In the genomic region with DNA sequence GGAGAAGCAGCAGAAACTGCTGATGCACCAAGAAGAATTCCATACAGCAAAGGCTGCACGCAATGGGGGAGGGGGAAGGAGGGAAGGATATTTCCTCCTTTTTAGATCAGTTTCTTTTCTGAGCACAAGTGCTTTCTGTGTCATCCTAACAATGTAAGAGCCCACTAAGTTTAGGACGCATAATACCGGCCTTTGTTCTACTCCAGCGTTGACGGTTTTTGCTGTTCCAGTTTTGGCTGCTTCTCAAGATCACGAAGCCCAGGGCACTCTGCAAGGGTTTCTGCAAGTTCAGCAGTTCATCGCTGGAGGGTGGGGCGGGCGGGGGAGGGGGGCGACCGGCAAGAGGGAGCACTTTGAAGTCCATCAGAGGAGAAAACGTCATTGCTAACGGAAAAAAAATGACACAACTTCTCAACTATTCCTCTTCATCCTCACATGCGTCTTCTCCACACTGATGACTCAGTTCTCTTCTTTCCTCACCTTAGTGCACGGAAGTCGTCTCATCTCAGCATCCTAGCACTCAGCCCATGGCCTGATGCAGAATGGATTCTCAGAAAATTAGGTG, we compare ENCODE assay signal across 8 cellular contexts. TPM values are rescaled to one million over a fixed set of nuclear protein-coding genes. Genes with fewer than 3 reads are reported as not detected.
DNase-seq lines count a peak whose midpoint lies in the region; ATAC-seq and TF ChIP-seq lines count a peak whose summit lies in the region.

No MANE protein-coding gene starts in this region.

- no peaks in the 10 kb centered on the region for H3K27me3 ChIP-seq in RWPE2 (ENCODE audit: insufficient read depth, poor library complexity, severe bottlenecking)
- no peaks in the 10 kb centered on the region for H3K27me3 ChIP-seq in ovary

- WGBS in ovary, 3 donors = 8 to 10% (median 8%) methylated on average over 16 of the region's 16 CpGs

- TF ChIP-seq EP300 in ovary (IDR thresholded peaks at IDR 0.05) = no peak

- H3K4me3 ChIP-seq in RWPE2 (ENCODE audit: severe bottlenecking) = no peak overlapping the region
- no peak overlapping the region for H3K4me3 ChIP-seq in epithelial cell of esophagus (ENCODE audit: low read length)
- H3K4me3 ChIP-seq in ovary = peak overlapping the region; percentile 8

- TF ChIP-seq POLR2A in ovary (IDR thresholded peaks at IDR 0.05) = no peak

- intact Hi-C loops in ovary (cut with DNase I) (no loop called here), left ventricle myocardium superior (cut with micrococcal nuclease) (no loop called here)

- H3K9me3 ChIP-seq in RWPE2 (ENCODE audit: severe bottlenecking) (no peaks in the 10 kb centered on the region), ovary (no peaks in the 10 kb centered on the region)

- H3K36me3 ChIP-seq in RWPE2 (ENCODE audit: low read depth) (no peaks in the 10 kb centered on the region), ovary (no peaks in the 10 kb centered on the region)

- no peak for TF ChIP-seq CTCF in RWPE2 (IDR thresholded peaks at IDR 0.05; ENCODE audit: poor library complexity, severe bottlenecking)
- TF ChIP-seq CTCF in epithelial cell of esophagus (IDR thresholded peaks at IDR 0.05; ENCODE audit: insufficient read depth, low read depth, low read length, missing control alignments) = no peak
- TF ChIP-seq CTCF in ovary (IDR thresholded peaks at IDR 0.05) = no peak

- no peaks in the 10 kb centered on the region for H3K4me1 ChIP-seq in RWPE2 (ENCODE audit: insufficient read depth, poor library complexity, severe bottlenecking)
- H3K4me1 ChIP-seq in ovary (ENCODE audit: insufficient read depth) = no peaks in the 10 kb centered on the region

- H3K27ac ChIP-seq in RWPE2 (ENCODE audit: poor library complexity, severe bottlenecking) = no peak overlapping the region
- H3K27ac ChIP-seq in ovary = no peak overlapping the region

- peak; percentile 93 for ATAC-seq in RWPE2 (ENCODE audit: low read depth)
- no peak for ATAC-seq in HG03571 (IDR thresholded peaks at IDR 0.05; ENCODE audit: unreplicated experiment)
- ATAC-seq in GM19328 (IDR thresholded peaks at IDR 0.05; ENCODE audit: unreplicated experiment) = no peak
- no peak for ATAC-seq in left ventricle myocardium superior

- peak; percentile 36 for DNase-seq in Daoy (ENCODE audit: low read depth)
- no peak for DNase-seq in RWPE2 (ENCODE audit: low spot score)
- DNase-seq in epithelial cell of esophagus (ENCODE audit: low read depth) = peak; percentile 75
- DNase-seq in ovary = no peak
- DNase-seq in ecto neural progenitor cell (ENCODE audit: low spot score) = no peak
- no peak for DNase-seq in left ventricle myocardium superior

RNA-seq across cellular contexts. Expression of gene FAM178B, which starts 8.7 kb away (rescaled TPM):
- total RNA-seq in Daoy (2014; rRNA removed; shearing (Covaris generic)) = not detected in 2 replicates
- total RNA-seq in ovary = 1 to 10 TPM in 3 of 7 donors, under 1 TPM in 2, not detected in 2; 0.40 to 6.5 (median 1.3) TPM
- under 1 TPM in 1 of 2 donors, not detected in 1; 0.28 TPM for polyA plus RNA-seq in ovary
- not detected for total RNA-seq in left ventricle myocardium superior

Comparison
In these comparisons a context has a peak if more than half of its experiments do, and no peak if none do; other contexts are left out.
1. DNase-seq: peak in Daoy (single experiment) and epithelial cell of esophagus (single experiment); none in RWPE2 (single experiment), ovary (0 of 5), ecto neural progenitor cell (single experiment) and left ventricle myocardium superior (single experiment).